25 cellular contexts compared by ENCODE assay signal in the genomic region with DNA sequence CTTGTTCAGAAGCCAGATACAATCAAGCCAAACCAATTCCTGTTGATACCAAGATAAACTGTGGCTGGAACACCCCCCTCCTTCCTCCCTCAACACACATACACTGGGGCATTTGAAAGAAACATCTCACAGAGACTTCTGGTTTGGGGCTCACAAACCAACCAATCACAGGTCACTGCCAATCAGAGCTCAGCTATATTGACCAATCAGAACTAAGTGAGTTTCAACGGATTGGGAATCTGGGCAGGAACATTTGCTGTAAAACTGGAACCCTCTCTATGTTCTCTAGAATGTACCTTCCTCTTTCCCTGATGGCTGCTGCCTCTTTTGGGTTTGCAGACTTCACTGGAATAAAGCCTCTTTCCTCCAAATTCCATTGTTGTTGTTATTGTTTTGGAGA.
A peak's percentile ranks its signal among the peaks of the same experiment; 100 is the strongest.
DNase-seq lines count a peak whose midpoint lies in the region; ATAC-seq, FAIRE-seq and TF ChIP-seq lines count a peak whose summit lies in the region.
"Had no signal": no experiment of that assay in that cellular context is flagged by ENCODE, and none has a peak within 500 bp of the region (broad histone marks: within the 10 kb centered on the region; RNA-seq: fewer than 3 reads in every experiment).

No MANE protein-coding gene starts in this region.

- no peaks in the 10 kb centered on the region for H3K27me3 ChIP-seq in PC-9 (ENCODE audit: insufficient read depth, low read depth)
- H3K27me3 ChIP-seq in K562 (ENCODE audit: control insufficient read depth in 2 of 2, insufficient read depth in 2 of 2, low read length in 2 of 2) = no peaks in the 10 kb centered on the region
- H3K27me3 ChIP-seq in naive thymus-derived CD4-positive, alpha-beta T cell (ENCODE audit: control insufficient read depth in 2 of 2, insufficient read depth in 2 of 2, low read length in 2 of 2) = no peaks in the 10 kb centered on the region
- no peaks in the 10 kb centered on the region for H3K27me3 ChIP-seq in testis
- H3K27me3 ChIP-seq in Caco-2 (replicated peaks; ENCODE audit: control insufficient read depth, insufficient read depth, low read length) = no peaks in the 10 kb centered on the region
- H3K27me3 ChIP-seq: BE2C, BLaER1 had no signal

- H3K36me3 ChIP-seq in PC-9 (ENCODE audit: low read depth) (no peaks in the 10 kb centered on the region), K562 (ENCODE audit: control insufficient read depth, insufficient read depth, low read length) (no peaks in the 10 kb centered on the region), testis (ENCODE audit: low read depth, missing control alignments) (no peaks in the 10 kb centered on the region), Caco-2 (ENCODE audit: control insufficient read depth, insufficient read depth, low read length) (no peaks in the 10 kb centered on the region)
- no peaks in the 10 kb centered on the region for H3K36me3 ChIP-seq in naive thymus-derived CD4-positive, alpha-beta T cell (ENCODE audit: control insufficient read depth in 2 of 3, insufficient read depth in 3 of 3, low read length in 3 of 3)
- H3K36me3 ChIP-seq: BE2C, BLaER1 had no signal

- CTCF ChIA-PET in PC-9 (lab: Charles Lee) (interaction anchor here (0.6 to 0.7 kb wide), 3 partner anchors 271 to 606 kb away, joined by 3 read pairs; no protein-coding TSS in a partner anchor), K562 (lab: Yijun Ruan, JAX; ENCODE audit: low intra/inter-chr PET ratio) (no interaction called here), Caco-2 (lab: Charles Lee) (no interaction called here)
- CTCF ChIA-PET in naive thymus-derived CD4-positive, alpha-beta T cell (lab: Charles Lee) = no interaction called here

- H3F3A ChIP-seq in PC-9 (ENCODE audit: insufficient read depth, low read depth) = no peaks in the 10 kb centered on the region

- H3K9me3 Mint-ChIP-seq in naive thymus-derived CD4-positive, alpha-beta T cell = peaks cover 0 to 5% (median 0%) of the 10 kb centered on the region in 11 donors
- no peaks in the 10 kb centered on the region for H3K9me3 Mint-ChIP-seq in Caco-2 (ENCODE audit: unreplicated experiment)

- H3K36me3 Mint-ChIP-seq in naive thymus-derived CD4-positive, alpha-beta T cell = no peaks in the 10 kb centered on the region
- H3K36me3 Mint-ChIP-seq in Caco-2 (ENCODE audit: insufficient read depth, unreplicated experiment) = no peaks in the 10 kb centered on the region
- H3K36me3 Mint-ChIP-seq: CD14-positive monocyte; CD4-positive, alpha-beta memory T cell; CD4-positive, CD25-positive, alpha-beta regulatory T cell; CD8-positive, alpha-beta memory T cell had no signal

- 0% methylated on average over 1 of the region's 1 CpG for WGBS in K562 (ENCODE audit: insufficient coverage, low coverage, missing lambda C conversion rate)
- WGBS in testis, 2 donors = 38 to 71% methylated on average over 1 of the region's 1 CpG

- H3K27ac ChIP-seq in PC-9 (no peak overlapping the region), K562 (ENCODE audit: extremely low read depth, low read depth, low read length) (no peak overlapping the region), testis (no peak overlapping the region)
- no peak overlapping the region for H3K27ac ChIP-seq in naive thymus-derived CD4-positive, alpha-beta T cell (ENCODE audit: low read depth, low read length)
- H3K27ac ChIP-seq: BLaER1 had no signal

- no peaks in the 10 kb centered on the region for H3K79me2 ChIP-seq in PC-9 (ENCODE audit: low read depth)
- H3K79me2 ChIP-seq in K562 (ENCODE audit: control insufficient read depth, insufficient read depth, low read length) = no peaks in the 10 kb centered on the region

- in situ Hi-C loops in K562 (cut with MboI) = no loop called here

- H3K4me1 ChIP-seq in PC-9 (replicated peaks; ENCODE audit: insufficient read depth) (no peaks in the 10 kb centered on the region), K562 (replicated peaks in 1 of 2; ENCODE audit: control insufficient read depth in 2 of 2, insufficient read depth in 2 of 2, low read length in 2 of 2) (no peaks in the 10 kb centered on the region), testis (no peaks in the 10 kb centered on the region), Caco-2 (no peaks in the 10 kb centered on the region)
- H3K4me1 ChIP-seq in naive thymus-derived CD4-positive, alpha-beta T cell (ENCODE audit: control insufficient read depth in 2 of 2, insufficient read depth in 2 of 2, low read length in 2 of 2) = no peaks in the 10 kb centered on the region
- H3K4me1 ChIP-seq: BE2C had no signal

- no peak for TF ChIP-seq RAD21 in K562 (CRISPR knock-in tag; conservative IDR thresholded peaks at IDR 0.05 in 1 of 2, IDR thresholded peaks at IDR 0.05 in 1 of 2)

- no peaks in the 10 kb centered on the region for H3K9me2 ChIP-seq in PC-9 (ENCODE audit: insufficient read depth)

- H3K9me3 ChIP-seq in PC-9 (ENCODE audit: insufficient read depth, low read depth) (no peaks in the 10 kb centered on the region), K562 (replicated peaks; ENCODE audit: control insufficient read depth, insufficient read depth, low read depth, low read length) (no peaks in the 10 kb centered on the region), testis (no peaks in the 10 kb centered on the region), Caco-2 (no peaks in the 10 kb centered on the region)
- H3K9me3 ChIP-seq in naive thymus-derived CD4-positive, alpha-beta T cell (ENCODE audit: control insufficient read depth in 2 of 3, low read length in 3 of 3) = no peaks in the 10 kb centered on the region
- H3K9me3 ChIP-seq: BE2C, BLaER1 had no signal

- peak overlapping the region in 1 of 9 donors; percentile 7 for H3K27ac Mint-ChIP-seq in naive thymus-derived CD4-positive, alpha-beta T cell
- H3K27ac Mint-ChIP-seq in Caco-2 (ENCODE audit: unreplicated experiment) = no peak overlapping the region
- H3K27ac Mint-ChIP-seq: CD14-positive monocyte; CD4-positive, alpha-beta memory T cell; CD4-positive, CD25-positive, alpha-beta regulatory T cell; CD8-positive, alpha-beta memory T cell had no signal

- H3K9ac ChIP-seq in K562 (ENCODE audit: insufficient read depth in 1 of 2, low read depth in 2 of 2, low read length in 2 of 2) = no peak overlapping the region
- H3K9ac ChIP-seq: BLaER1 had no signal

- H3K4me2 ChIP-seq in PC-9 (no peak overlapping the region), K562 (ENCODE audit: insufficient read depth, low read length) (no peak overlapping the region)
- H3K4me2 ChIP-seq: BLaER1 had no signal

- no peak overlapping the region for H3K4me3 Mint-ChIP-seq in naive thymus-derived CD4-positive, alpha-beta T cell
- no peak overlapping the region for H3K4me3 Mint-ChIP-seq in Caco-2 (ENCODE audit: unreplicated experiment)
- H3K4me3 Mint-ChIP-seq: CD14-positive monocyte; CD4-positive, alpha-beta memory T cell; CD4-positive, CD25-positive, alpha-beta regulatory T cell; CD8-positive, alpha-beta memory T cell had no signal

- DNase-seq in PC-9 (no peak), K562 (ENCODE audit: extremely low read depth in 1 of 4, low spot score in 3 of 4) (no peak), testis (peak; percentile 16), H4 (ENCODE audit: low spot score) (no peak), SHP77 treated with DMSO at 0.1 percent for 48 hours (lab: John Stamatoyannopoulos, UW) (no peak), Caco-2 (no peak)
- DNase-seq in naive thymus-derived CD4-positive, alpha-beta T cell = no peak
- no peak for DNase-seq in activated T-cell treated with anti-CD3 and anti-CD28 coated beads, Interleukin-2, amount 50 U/mL, for 1 hour
- DNase-seq: 8988T; ACHN; BE2C; C1 segment of cervical spinal cord; Calu3; CD4-positive, alpha-beta memory T cell; CD4-positive, CD25-positive, alpha-beta regulatory T cell; CD8-positive, alpha-beta memory T cell; COR-L47; DMS79 treated with DMSO at 0.1 percent for 48 hours had no signal

- H3K9me1 ChIP-seq in K562 (ENCODE audit: control insufficient read depth, insufficient read depth, low read length) = no peaks in the 10 kb centered on the region

- no peak for TF ChIP-seq CTCF in PC-9 (conservative IDR thresholded peaks at IDR 0.05)
- no peak for TF ChIP-seq CTCF in K562 (IDR thresholded peaks at IDR 0.05 in 2 of 3, conservative IDR thresholded peaks at IDR 0.05 in 1 of 3; ENCODE audit: insufficient read depth in 2 of 3, low read depth in 1 of 3, low read length in 3 of 3)
- no peak for TF ChIP-seq CTCF in testis (IDR thresholded peaks at IDR 0.05)
- no peak for TF ChIP-seq CTCF in Caco-2 (IDR thresholded peaks at IDR 0.05; ENCODE audit: insufficient read depth in 1 of 2, low read depth in 1 of 2, low read length in 1 of 2, severe bottlenecking in 1 of 2, unreplicated experiment in 1 of 2)

- POLR2A ChIA-PET in PC-9 (lab: Charles Lee; ENCODE audit: unreplicated experiment) = no interaction called here
- POLR2A ChIA-PET in K562 (lab: Yijun Ruan, JAX) = no interaction called here
- POLR2A ChIA-PET in naive thymus-derived CD4-positive, alpha-beta T cell (lab: Charles Lee) = no interaction called here
- POLR2A ChIA-PET in Caco-2 (lab: Charles Lee) = no interaction called here

- FAIRE-seq in K562 (lab: Jason Lieb, UNC) = no peak
- FAIRE-seq: A204.1, D721Med, G401.6, GM12891, GM19239 had no signal

- peak overlapping the region; percentile 20; the same call in 1 of the 2 replicates for H2AFZ ChIP-seq in PC-9
- no peak overlapping the region for H2AFZ ChIP-seq in K562 (ENCODE audit: low read depth, low read length)

- no peak for TF ChIP-seq EP300 in K562 (IDR thresholded peaks at IDR 0.05; ENCODE audit: low read length)

- H3K4me3 ChIP-seq in PC-9 = no peak overlapping the region
- no peak overlapping the region for H3K4me3 ChIP-seq in K562
- H3K4me3 ChIP-seq in naive thymus-derived CD4-positive, alpha-beta T cell (ENCODE audit: low read length) = no peak overlapping the region
- no peak overlapping the region for H3K4me3 ChIP-seq in testis
- no peak overlapping the region for H3K4me3 ChIP-seq in Caco-2 (ENCODE audit: low read depth, low read length)
- H3K4me3 ChIP-seq: BLaER1 had no signal

- intact Hi-C loops in PC-9 (cut with micrococcal nuclease; ENCODE audit: unreplicated experiment) (no loop called here), K562 (cut with micrococcal nuclease) (no loop called here), testis (cut with DNase I; ENCODE audit: low total_unique reads) (no loop called here), Caco-2 (cut with micrococcal nuclease; ENCODE audit: unreplicated experiment) (no loop called here)
- intact Hi-C loops in naive thymus-derived CD4-positive, alpha-beta T cell (cut with micrococcal nuclease) = no loop called here

- TF ChIP-seq POLR2A in K562 (conservative IDR thresholded peaks at IDR 0.05) (no peak), testis (IDR thresholded peaks at IDR 0.05) (no peak)

- no peak for ATAC-seq in K562
- peak; percentile 22 for ATAC-seq in naive thymus-derived CD4-positive, alpha-beta T cell

- H3K27me3 Mint-ChIP-seq in naive thymus-derived CD4-positive, alpha-beta T cell = no peaks in the 10 kb centered on the region
- H3K27me3 Mint-ChIP-seq in Caco-2 (ENCODE audit: insufficient read depth, unreplicated experiment) = peaks cover 2% of the 10 kb centered on the region
- H3K27me3 Mint-ChIP-seq: CD4-positive, alpha-beta memory T cell; CD4-positive, CD25-positive, alpha-beta regulatory T cell; CD8-positive, alpha-beta memory T cell had no signal

- H3K4me1 Mint-ChIP-seq in naive thymus-derived CD4-positive, alpha-beta T cell = no peaks in the 10 kb centered on the region
- no peaks in the 10 kb centered on the region for H3K4me1 Mint-ChIP-seq in Caco-2 (ENCODE audit: low read depth, unreplicated experiment)
- H3K4me1 Mint-ChIP-seq: CD14-positive monocyte; CD4-positive, alpha-beta memory T cell; CD4-positive, CD25-positive, alpha-beta regulatory T cell; CD8-positive, alpha-beta memory T cell had no signal

- H4K20me1 ChIP-seq in PC-9 (ENCODE audit: insufficient read depth) = no peaks in the 10 kb centered on the region
- H4K20me1 ChIP-seq in K562 (replicated peaks; ENCODE audit: control insufficient read depth, insufficient read depth, low read length) = no peaks in the 10 kb centered on the region
- H4K20me1 ChIP-seq: BLaER1 had no signal

- BruUV-seq in PC-9 (replicated peaks; lab: Mats Ljungman, UMichigan) (no TSS peak), K562 (replicated peaks; lab: Mats Ljungman, UMichigan) (no TSS peak), Caco-2 (replicated peaks; lab: Mats Ljungman, UMichigan) (no TSS peak)
